In the genomic region with DNA sequence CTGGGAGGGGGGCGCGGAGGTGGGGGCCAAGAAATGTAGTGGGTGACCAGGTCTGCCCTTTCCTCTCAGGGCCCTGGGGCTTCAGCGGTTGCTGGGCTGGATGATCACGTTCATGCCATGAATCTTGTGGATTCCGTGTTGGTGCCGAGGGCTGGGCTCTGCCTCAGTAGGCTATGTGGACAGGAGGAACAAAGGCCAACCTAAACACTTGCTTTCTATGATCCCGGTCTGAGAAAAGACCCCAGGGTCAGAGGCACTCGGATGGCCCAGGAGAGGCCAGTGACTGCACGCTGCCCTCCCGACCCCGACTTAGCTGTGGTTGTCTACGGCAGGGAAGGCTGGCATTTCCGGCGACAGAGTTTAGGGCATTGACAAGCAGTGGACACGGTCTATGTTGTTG, we compare ENCODE assay signal across 18 cellular contexts.
"Had no signal": no experiment of that assay in that cellular context is flagged by ENCODE, and none has a peak within 500 bp of the region (broad histone marks: within the 10 kb centered on the region; RNA-seq: fewer than 3 reads in every experiment).

No MANE protein-coding gene starts in this region.

- H3K27ac ChIP-seq: gastrocnemius medialis, heart right ventricle, left ventricle myocardium inferior, lower lobe of right lung, neural progenitor cell, parathyroid adenoma, upper lobe of left lung had no signal

- H3K9ac ChIP-seq: neural progenitor cell, parathyroid adenoma had no signal

- H3K9me3 ChIP-seq: gastrocnemius medialis, upper lobe of left lung had no signal

- H3K36me3 ChIP-seq: gastrocnemius medialis, heart right ventricle, left ventricle myocardium inferior, lower lobe of right lung, neural progenitor cell, upper lobe of left lung had no signal

- H3K4me1 ChIP-seq: parathyroid adenoma had no signal

- ATAC-seq: esophagus mucosa; gastrocnemius medialis; lower lobe of right lung; natural killer cell treated with Interleukin-12 subunit alpha and Interleukin-12 subunit beta and Interleukin-15 and Interleukin-18, amount 100 ng/mL, for 72 hours had no signal

- H3K27me3 ChIP-seq: dorsolateral prefrontal cortex, gastrocnemius medialis, heart right ventricle, neural progenitor cell, upper lobe of left lung had no signal

- H3K4me3 ChIP-seq: dorsolateral prefrontal cortex, gastrocnemius medialis, heart right ventricle, left ventricle myocardium inferior, lower lobe of right lung, neural progenitor cell, smooth muscle cell, upper lobe of left lung had no signal

- DNase-seq: cerebellar nuclear complex; cortex of kidney; effector memory CD4-positive, alpha-beta T cell; gastrocnemius medialis; heart right ventricle; left ventricle myocardium inferior; lower lobe of right lung; midbrain; occipital lobe; stimulated activated CD4-positive, alpha-beta T cell treated with anti-CD3 and anti-CD28 coated beads, Interleukin-2, amount 100 ng/mL, for 48 hours; stimulated activated naive CD4-positive, alpha-beta T cell treated with Interleukin-2 at 50 U/mL for 16 hours; upper lobe of left lung had no signal
